8 cellular contexts compared by ENCODE assay signal in the genomic region with DNA sequence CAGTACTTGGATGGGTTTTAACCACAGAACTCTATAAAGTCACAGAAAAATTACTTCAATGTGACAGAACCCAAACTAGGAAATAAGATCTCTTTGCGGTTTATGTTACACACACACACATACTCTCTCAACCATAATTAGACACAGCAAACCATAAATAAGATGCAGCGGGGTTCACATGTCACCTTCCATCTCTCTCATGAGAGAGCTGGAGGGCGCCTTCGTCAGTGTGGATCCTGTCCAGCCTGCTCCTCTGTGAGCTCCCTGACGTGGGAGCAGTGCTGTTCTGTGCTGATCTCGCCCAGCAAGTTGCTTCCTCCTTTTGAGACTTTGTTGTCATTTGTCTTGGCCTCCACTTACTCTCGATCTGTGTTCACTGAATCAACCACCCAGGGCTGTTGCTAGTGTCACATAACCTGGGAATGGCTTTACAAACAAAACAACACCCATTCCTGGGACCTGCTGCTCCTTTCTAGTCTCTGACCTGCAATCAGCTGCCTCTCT.
A peak's percentile ranks its signal among the peaks of the same experiment; 100 is the strongest.
DNase-seq lines count a peak whose midpoint lies in the region; ATAC-seq and TF ChIP-seq lines count a peak whose summit lies in the region.

No MANE protein-coding gene starts in this region.

- no peak overlapping the region for H3K4me3 Mint-ChIP-seq in WTC11

- H3K36me3 ChIP-seq in GM06990 (ENCODE audit: control insufficient read depth, insufficient read depth, low read length) (no peaks in the 10 kb centered on the region), ascending aorta (no peaks in the 10 kb centered on the region)

- no peaks in the 10 kb centered on the region for H3K4me1 Mint-ChIP-seq in WTC11

- no peaks in the 10 kb centered on the region for H3K27me3 Mint-ChIP-seq in WTC11 (ENCODE audit: low read depth)

- H3K27ac Mint-ChIP-seq in WTC11, result no peak overlapping the region

- H3K36me3 Mint-ChIP-seq in WTC11, result no peaks in the 10 kb centered on the region

- ATAC-seq in WTC11, result no peak
- ATAC-seq in left ventricle myocardium superior, result no peak

- H3K4me3 ChIP-seq in GM06990 (replicated peaks; ENCODE audit: low read depth, low read length) (no peak overlapping the region; the same call in 1 of the 2 replicates), ascending aorta (no peak overlapping the region)

- H3K9me3 Mint-ChIP-seq in WTC11, result peaks cover 40% of the 10 kb centered on the region

- POLR2A ChIA-PET in WTC11 (lab: Charles Lee), result no interaction called here

- TF ChIP-seq CTCF in GM06990 (IDR thresholded peaks at IDR 0.05; ENCODE audit: insufficient read depth, low read length, poor library complexity, severe bottlenecking) (no peak), GM20000 (IDR thresholded peaks at IDR 0.05; ENCODE audit: extremely low read depth, missing control alignments) (no peak), WTC11 (IDR thresholded peaks at IDR 0.05) (no peak), ascending aorta (IDR thresholded peaks at IDR 0.05) (no peak)

- no peaks in the 10 kb centered on the region for H3K27me3 ChIP-seq in GM06990 (replicated peaks; ENCODE audit: control insufficient read depth, insufficient read depth, low read length)
- H3K27me3 ChIP-seq in ascending aorta, result no peaks in the 10 kb centered on the region

- H3K27ac ChIP-seq in ascending aorta, result no peak overlapping the region

- H3K4me1 ChIP-seq in ascending aorta, result no peaks in the 10 kb centered on the region

- H3K9me3 ChIP-seq in ascending aorta, result no peaks in the 10 kb centered on the region

- DNase-seq in GM06990 (ENCODE audit: extremely low read depth, insufficient read length) (peak; percentile 62), GM20000 (ENCODE audit: low spot score) (peak; percentile 60), LHCN-M2 (ENCODE audit: low read depth) (peak; percentile 42), dedifferentiated amniotic fluid mesenchymal stem cell (ENCODE audit: extremely low spot score) (peak; percentile 31), WTC11 (ENCODE audit: low spot score) (no peak), left ventricle myocardium superior (no peak), NCI-H1105 treated with DMSO at 0.1 percent for 48 hours (lab: John Stamatoyannopoulos, UW) (no peak), ascending aorta (ENCODE audit: low spot score in 2 of 2) (no peak)

- CTCF ChIA-PET in WTC11 (lab: Charles Lee), result no interaction called here

- intact Hi-C loops in left ventricle myocardium superior (cut with micrococcal nuclease) (no loop called here), ascending aorta (cut with DNase I) (no loop called here)

TF ChIP-seq in WTC11, 78 proteins besides CTCF, POLR2A, EP300 and RAD21:
- no peak for TF ChIP-seq ZNF263 (CRISPR knock-in tag; IDR thresholded peaks at IDR 0.05; ENCODE audit: low read depth)
- TF ChIP-seq CREB1 (CRISPR knock-in tag; IDR thresholded peaks at IDR 0.05), result no peak
- no peak for TF ChIP-seq NFATC4 (CRISPR knock-in tag; IDR thresholded peaks at IDR 0.05)
- TF ChIP-seq NFYB (CRISPR knock-in tag; conservative IDR thresholded peaks at IDR 0.05; ENCODE audit: low read depth), result no peak
- no peak for TF ChIP-seq TEAD1 (CRISPR knock-in tag; IDR thresholded peaks at IDR 0.05)
- TF ChIP-seq ETV6 (CRISPR knock-in tag; IDR thresholded peaks at IDR 0.05), result no peak
- TF ChIP-seq CBFB (CRISPR knock-in tag; IDR thresholded peaks at IDR 0.05; ENCODE audit: low read depth), result no peak

Comparison
In these comparisons a context has a peak if more than half of its experiments do, and no peak if none do; other contexts are left out.
1. DNase-seq: peak in GM06990 (single experiment), GM20000 (single experiment), LHCN-M2 (single experiment) and dedifferentiated amniotic fluid mesenchymal stem cell (single experiment); none in WTC11 (single experiment), left ventricle myocardium superior (single experiment), NCI-H1105 treated with DMSO at 0.1 percent for 48 hours (single experiment) and ascending aorta (0 of 2).